8 cellular contexts compared by ENCODE assay signal in genomic region chr18:58288922-58289797, GRCh38.
DNase-seq lines count a peak whose midpoint lies in the region; ATAC-seq and TF ChIP-seq lines count a peak whose summit lies in the region.

No MANE protein-coding gene starts in this region.

- peak; percentile 51 to 75 for ATAC-seq in right cardiac atrium

- no peaks in the 10 kb centered on the region for H3K9me3 ChIP-seq in right cardiac atrium (ENCODE audit: control insufficient read depth, low read length)

- peak overlapping the region; percentile 89 for H3K27ac ChIP-seq in right cardiac atrium (ENCODE audit: low read length)

- no peak overlapping the region for H3K4me3 ChIP-seq in H7 (ENCODE audit: insufficient read depth, low read depth, low read length)
- H3K4me3 ChIP-seq in right cardiac atrium (ENCODE audit: low read length): no peak overlapping the region

- DNase-seq in GM13977 (ENCODE audit: low spot score) (peak; percentile 52), H7 (peak; percentile 30), NCI-H2171 (lab: John Stamatoyannopoulos, UW) (peak; percentile 36), right cardiac atrium (no peak), SK-N-DZ (ENCODE audit: low spot score) (no peak), NCI-H2227 (lab: John Stamatoyannopoulos, UW; ENCODE audit: unreplicated experiment) (no peak), ureter (ENCODE audit: low spot score) (no peak)
- DNase-seq in activated CD4-positive, alpha-beta T cell treated with anti-CD3 and anti-CD28 coated beads for 4 hours: no peak

- 77% methylated on average over 10 of the region's 10 CpGs for WGBS in right cardiac atrium

- no peak for TF ChIP-seq CTCF in GM13977 (IDR thresholded peaks at IDR 0.05; ENCODE audit: extremely low read depth, insufficient read depth, missing control alignments)

- H3K36me3 ChIP-seq in H7 (replicated peaks; ENCODE audit: control insufficient read depth, insufficient read depth, low read length): no peaks in the 10 kb centered on the region

- intact Hi-C loops in right cardiac atrium (cut with DNase I): no loop called here

- H3K27me3 ChIP-seq in H7 (ENCODE audit: control insufficient read depth, insufficient read depth, low read length) (no peaks in the 10 kb centered on the region), right cardiac atrium (ENCODE audit: control insufficient read depth, insufficient read depth) (no peaks in the 10 kb centered on the region)

- H3K4me1 ChIP-seq in right cardiac atrium (ENCODE audit: control insufficient read depth, insufficient read depth, low read length): peaks cover 9% of the 10 kb centered on the region

- in situ Hi-C loops in GM13977 (cut with MboI; ENCODE audit: low pct_unique_long_range_greater_than_20kb, low sequenced_read_pairs, unreplicated experiment): no loop called here

Comparison
In these comparisons a context has a peak if more than half of its experiments do, and no peak if none do; other contexts are left out.
1. DNase-seq: peak in GM13977 (single experiment), H7 (single experiment) and NCI-H2171 (single experiment); none in right cardiac atrium (0 of 3), activated CD4-positive, alpha-beta T cell treated with anti-CD3 and anti-CD28 coated beads for 4 hours (0 of 2), SK-N-DZ (single experiment), NCI-H2227 (single experiment) and ureter (single experiment).